11 cellular contexts compared by ENCODE assay signal in the genomic region with DNA sequence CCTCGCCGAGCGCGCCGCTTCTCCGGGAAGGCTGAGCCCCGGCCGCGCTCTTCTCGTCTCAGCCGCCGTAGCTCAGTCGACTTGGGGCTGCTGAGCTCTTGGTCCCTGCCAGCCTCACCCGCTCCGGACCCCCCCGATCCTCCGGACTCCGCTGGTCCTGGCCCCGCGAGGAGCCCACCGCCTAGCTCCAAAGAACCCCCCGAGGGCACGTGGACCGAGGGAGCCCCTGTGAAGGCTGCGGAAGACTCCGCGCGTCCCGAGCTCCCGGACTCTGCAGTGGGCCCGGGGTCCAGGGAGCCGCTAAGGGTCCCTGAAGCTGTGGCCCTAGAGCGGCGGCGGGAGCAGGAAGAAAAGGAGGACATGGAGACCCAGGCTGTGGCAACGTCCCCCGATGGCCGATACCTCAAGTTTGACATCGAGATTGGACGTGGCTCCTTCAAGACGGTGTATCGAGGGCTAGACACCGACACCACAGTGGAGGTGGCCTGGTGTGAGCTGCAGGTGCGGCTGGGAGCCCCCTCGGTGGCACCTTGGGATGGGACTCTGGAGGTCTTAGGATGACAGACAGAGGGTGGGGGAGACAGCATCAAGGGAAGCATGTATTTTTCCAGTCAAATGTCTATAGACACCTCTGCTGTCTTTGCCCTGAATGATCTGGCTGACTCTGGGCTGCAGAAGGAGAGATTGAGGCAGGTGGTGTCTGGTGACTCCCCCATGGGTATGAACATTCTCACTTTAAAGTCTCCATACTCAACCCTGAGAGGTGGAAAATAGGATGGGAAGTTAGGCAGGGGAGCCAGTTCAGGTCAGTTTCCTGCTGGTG. TPM values are rescaled to one million over a fixed set of nuclear protein-coding genes. Genes with fewer than 3 reads are reported as not detected.
A peak's percentile ranks its signal among the peaks of the same experiment; 100 is the strongest.
DNase-seq lines count a peak whose midpoint lies in the region; ATAC-seq and TF ChIP-seq lines count a peak whose summit lies in the region.
"Had no signal": no experiment of that assay in that cellular context is flagged by ENCODE, and none has a peak within 500 bp of the region (broad histone marks: within the 10 kb centered on the region; RNA-seq: fewer than 3 reads in every experiment).

No MANE protein-coding gene starts in this region.

- intact Hi-C loops in right cardiac atrium (cut with DNase I) = no loop called here

- peak overlapping the region; percentile 70 for H3K4me3 Mint-ChIP-seq in WTC11

- H3K27me3 ChIP-seq in right cardiac atrium (ENCODE audit: control insufficient read depth, insufficient read depth) (no peaks in the 10 kb centered on the region), rectal smooth muscle tissue (ENCODE audit: control insufficient read depth, insufficient read depth, low read length) (peaks cover 35% of the 10 kb centered on the region)

- ATAC-seq in WTC11 (peak; percentile 11), right cardiac atrium (peak; percentile 3 to 18), HG03280 (IDR thresholded peaks at IDR 0.05; ENCODE audit: unreplicated experiment) (no peak)

- 4% methylated on average over 45 of the region's 45 CpGs for WGBS in right cardiac atrium

- H3K4me3 ChIP-seq in right cardiac atrium (ENCODE audit: low read length) (peak overlapping the region; percentile 34), rectal smooth muscle tissue (ENCODE audit: low read length) (peak overlapping the region; percentile 51)

- H3K4me1 ChIP-seq in right cardiac atrium (ENCODE audit: control insufficient read depth, insufficient read depth, low read length) = no peaks in the 10 kb centered on the region
- H3K4me1 ChIP-seq in rectal smooth muscle tissue (ENCODE audit: control insufficient read depth, insufficient read depth, low read length) = no peaks in the 10 kb centered on the region

- H3K9me3 Mint-ChIP-seq in WTC11 = no peaks in the 10 kb centered on the region

- TF ChIP-seq CTCF in WTC11 (IDR thresholded peaks at IDR 0.05) = no peak

- H3K27me3 Mint-ChIP-seq in WTC11 (ENCODE audit: low read depth) = peaks cover 47% of the 10 kb centered on the region

- H3K36me3 Mint-ChIP-seq in WTC11 = peaks cover 18% of the 10 kb centered on the region

- peaks cover 20% of the 10 kb centered on the region for H3K4me1 Mint-ChIP-seq in WTC11

- POLR2A ChIA-PET in WTC11 (lab: Charles Lee) = interaction anchor here (0.7 to 1.5 kb wide), 3 partner anchors 17 to 59 kb away, joined by 3 to 7 read pairs (median 3); a partner anchor contains a TSS

- H3K27ac ChIP-seq in right cardiac atrium (ENCODE audit: low read length) (no peak overlapping the region), rectal smooth muscle tissue (ENCODE audit: low read depth, low read length) (no peak overlapping the region)

- peak; percentile 54 for DNase-seq in GM03348 (ENCODE audit: low spot score)
- no peak for DNase-seq in WTC11 (ENCODE audit: low spot score)
- DNase-seq in right cardiac atrium = peak in 1 of 3 donors; percentile 59
- DNase-seq in Kasumi-1 (lab: John Stamatoyannopoulos, UW) = no peak
- DNase-seq in cerebellum (ENCODE audit: low spot score) = no peak
- no peak for DNase-seq in hypothalamus (lab: John Stamatoyannopoulos, UW)
- DNase-seq: activated CD8-positive, alpha-beta memory T cell treated with anti-CD3 and anti-CD28 coated beads, Interleukin-2, amount 50 U/mL, for 48 hours; NCI-H345 had no signal

- H3K27ac Mint-ChIP-seq in WTC11 = no peak overlapping the region
- H3K27ac Mint-ChIP-seq: memory B cell had no signal

- H3K9me3 ChIP-seq in right cardiac atrium (ENCODE audit: control insufficient read depth, low read length) = no peaks in the 10 kb centered on the region

- H3K9ac ChIP-seq in rectal smooth muscle tissue (ENCODE audit: low read length) = peak overlapping the region; percentile 40

- CTCF ChIA-PET in WTC11 (lab: Charles Lee) = interaction anchor here (0.9 to 4.5 kb wide), 8 partner anchors 17 to 202 kb away, joined by 3 to 39 read pairs (median 7); a partner anchor contains a TSS

- peaks cover 14% of the 10 kb centered on the region for H3K36me3 ChIP-seq in rectal smooth muscle tissue (ENCODE audit: control insufficient read depth, insufficient read depth, low read length)

TF ChIP-seq in WTC11, 78 proteins besides CTCF, POLR2A, EP300 and RAD21 (continues in another document):
- TF ChIP-seq, protein P1, sequence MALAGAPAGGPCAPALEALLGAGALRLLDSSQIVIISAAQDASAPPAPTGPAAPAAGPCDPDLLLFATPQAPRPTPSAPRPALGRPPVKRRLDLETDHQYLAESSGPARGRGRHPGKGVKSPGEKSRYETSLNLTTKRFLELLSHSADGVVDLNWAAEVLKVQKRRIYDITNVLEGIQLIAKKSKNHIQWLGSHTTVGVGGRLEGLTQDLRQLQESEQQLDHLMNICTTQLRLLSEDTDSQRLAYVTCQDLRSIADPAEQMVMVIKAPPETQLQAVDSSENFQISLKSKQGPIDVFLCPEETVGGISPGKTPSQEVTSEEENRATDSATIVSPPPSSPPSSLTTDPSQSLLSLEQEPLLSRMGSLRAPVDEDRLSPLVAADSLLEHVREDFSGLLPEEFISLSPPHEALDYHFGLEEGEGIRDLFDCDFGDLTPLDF (CRISPR knock-in tag; IDR thresholded peaks at IDR 0.05) = no peak
- TF ChIP-seq ESRRA (CRISPR knock-in tag; IDR thresholded peaks at IDR 0.05; ENCODE audit: borderline replicate concordance) (0 out of 2 replicates have a peak, but pooled peaks have one; percentile 18), TCF7 (CRISPR knock-in tag; IDR thresholded peaks at IDR 0.05; ENCODE audit: low read depth) (no peak), RELA (CRISPR knock-in tag; IDR thresholded peaks at IDR 0.05; ENCODE audit: borderline replicate concordance) (peak; percentile 43; the same call in 1 of the 2 replicates), TEAD4 (CRISPR knock-in tag; IDR thresholded peaks at IDR 0.05) (no peak)
- TF ChIP-seq, protein P2, sequence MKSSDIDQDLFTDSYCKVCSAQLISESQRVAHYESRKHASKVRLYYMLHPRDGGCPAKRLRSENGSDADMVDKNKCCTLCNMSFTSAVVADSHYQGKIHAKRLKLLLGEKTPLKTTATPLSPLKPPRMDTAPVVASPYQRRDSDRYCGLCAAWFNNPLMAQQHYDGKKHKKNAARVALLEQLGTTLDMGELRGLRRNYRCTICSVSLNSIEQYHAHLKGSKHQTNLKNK (CRISPR knock-in tag; IDR thresholded peaks at IDR 0.05) = no peak
- TF ChIP-seq, protein P3, sequence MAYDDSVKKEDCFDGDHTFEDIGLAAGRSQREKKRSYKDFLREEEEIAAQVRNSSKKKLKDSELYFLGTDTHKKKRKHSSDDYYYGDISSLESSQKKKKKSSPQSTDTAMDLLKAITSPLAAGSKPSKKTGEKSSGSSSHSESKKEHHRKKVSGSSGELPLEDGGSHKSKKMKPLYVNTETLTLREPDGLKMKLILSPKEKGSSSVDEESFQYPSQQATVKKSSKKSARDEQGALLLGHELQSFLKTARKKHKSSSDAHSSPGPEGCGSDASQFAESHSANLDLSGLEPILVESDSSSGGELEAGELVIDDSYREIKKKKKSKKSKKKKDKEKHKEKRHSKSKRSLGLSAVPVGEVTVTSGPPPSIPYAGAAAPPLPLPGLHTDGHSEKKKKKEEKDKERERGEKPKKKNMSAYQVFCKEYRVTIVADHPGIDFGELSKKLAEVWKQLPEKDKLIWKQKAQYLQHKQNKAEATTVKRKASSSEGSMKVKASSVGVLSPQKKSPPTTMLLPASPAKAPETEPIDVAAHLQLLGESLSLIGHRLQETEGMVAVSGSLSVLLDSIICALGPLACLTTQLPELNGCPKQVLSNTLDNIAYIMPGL (CRISPR knock-in tag; IDR thresholded peaks at IDR 0.05) = peak; percentile 21; the same call in 1 of the 2 replicates
- TF ChIP-seq, protein P4, sequence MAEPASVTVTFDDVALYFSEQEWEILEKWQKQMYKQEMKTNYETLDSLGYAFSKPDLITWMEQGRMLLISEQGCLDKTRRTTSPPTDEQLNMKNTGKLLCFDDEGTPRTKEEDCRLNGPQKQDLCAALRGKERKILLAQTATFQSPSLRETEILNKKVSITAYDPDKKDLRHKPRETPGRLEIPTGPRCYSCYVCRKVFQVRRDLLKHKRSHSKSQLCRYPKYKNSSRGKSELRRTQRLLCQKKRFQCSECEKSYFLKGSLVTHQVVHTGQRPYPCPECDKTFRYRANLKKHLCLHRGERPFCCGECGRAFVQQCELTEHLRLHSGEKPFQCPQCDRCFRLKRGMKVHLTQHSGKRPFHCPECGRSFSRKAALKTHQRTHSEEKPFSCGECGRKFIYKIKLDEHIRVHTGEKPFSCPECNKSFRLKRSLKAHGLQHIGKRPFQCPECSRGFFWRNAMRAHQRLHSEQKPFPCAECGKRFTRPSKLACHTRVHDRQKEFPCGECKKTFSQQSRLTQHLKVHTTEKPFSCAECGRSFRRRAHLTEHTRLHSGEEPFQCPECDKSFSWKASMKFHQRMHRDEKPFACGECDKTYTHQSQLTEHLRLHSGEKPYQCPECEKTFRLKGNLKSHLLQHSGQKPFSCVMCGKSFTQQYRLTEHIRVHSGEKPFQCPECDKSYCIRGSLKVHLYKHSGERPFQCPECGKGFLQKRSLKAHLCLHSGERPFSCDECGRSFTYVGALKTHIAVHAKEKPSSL (CRISPR knock-in tag; conservative IDR thresholded peaks at IDR 0.05) = 0 out of 2 replicates have a peak, but pooled peaks have one; percentile 27
- TF ChIP-seq, protein P5, sequence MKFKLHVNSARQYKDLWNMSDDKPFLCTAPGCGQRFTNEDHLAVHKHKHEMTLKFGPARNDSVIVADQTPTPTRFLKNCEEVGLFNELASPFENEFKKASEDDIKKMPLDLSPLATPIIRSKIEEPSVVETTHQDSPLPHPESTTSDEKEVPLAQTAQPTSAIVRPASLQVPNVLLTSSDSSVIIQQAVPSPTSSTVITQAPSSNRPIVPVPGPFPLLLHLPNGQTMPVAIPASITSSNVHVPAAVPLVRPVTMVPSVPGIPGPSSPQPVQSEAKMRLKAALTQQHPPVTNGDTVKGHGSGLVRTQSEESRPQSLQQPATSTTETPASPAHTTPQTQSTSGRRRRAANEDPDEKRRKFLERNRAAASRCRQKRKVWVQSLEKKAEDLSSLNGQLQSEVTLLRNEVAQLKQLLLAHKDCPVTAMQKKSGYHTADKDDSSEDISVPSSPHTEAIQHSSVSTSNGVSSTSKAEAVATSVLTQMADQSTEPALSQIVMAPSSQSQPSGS (CRISPR knock-in tag; IDR thresholded peaks at IDR 0.05; ENCODE audit: borderline replicate concordance, low read depth) = no peak

RNA-seq across cellular contexts. Expression of a gene that starts 0.6 kb away (rescaled TPM):
- total RNA-seq in WTC11 (2021) (1.4 to 1.7 TPM (median 1.5 TPM) in 3 replicates), right cardiac atrium (not detected), cerebellum (0.82 TPM)
- polyA plus RNA-seq in right cardiac atrium = 0.05 TPM

RNA-seq across cellular contexts. Expression of a gene that starts 7.8 kb away (rescaled TPM):
- total RNA-seq in WTC11 (2021) (98.6 to 103 TPM (median 101 TPM) in 3 replicates), right cardiac atrium (10 to 100 TPM; 32.0 to 37.7 (median 33.0) TPM), cerebellum (24.5 TPM)
- polyA plus RNA-seq in right cardiac atrium = 42.7 TPM

RNA-seq across cellular contexts. Expression of a gene that starts 17.5 kb away (rescaled TPM):
- 54.2 to 65.2 TPM (median 60.9 TPM) in 3 replicates for total RNA-seq in WTC11 (2021)
- 10 to 100 TPM; 64.4 to 74.4 (median 70.7) TPM for total RNA-seq in right cardiac atrium
- polyA plus RNA-seq in right cardiac atrium = 142 TPM
- total RNA-seq in cerebellum = 60.6 TPM

RNA-seq across cellular contexts. Expression of a gene that starts 17.6 kb away (rescaled TPM):
- total RNA-seq in WTC11 (2021) (not detected in 3 replicates), right cardiac atrium (under 1 TPM in 2 of 4 donors, not detected in 2; 0.20 to 0.53 TPM), cerebellum (0.54 TPM)
- 0.59 TPM for polyA plus RNA-seq in right cardiac atrium

RNA-seq across cellular contexts. Expression of a gene that starts 20.0 kb away (rescaled TPM):
- total RNA-seq in WTC11 (2021) (10.9 to 13.1 TPM (median 11.6 TPM) in 3 replicates), right cardiac atrium (10 to 100 TPM; 29.2 to 45.9 (median 40.9) TPM), cerebellum (8.7 TPM)
- 73.5 TPM for polyA plus RNA-seq in right cardiac atrium
